Comparison of ENCODE assay signal across 15 cellular contexts in the genomic region with DNA sequence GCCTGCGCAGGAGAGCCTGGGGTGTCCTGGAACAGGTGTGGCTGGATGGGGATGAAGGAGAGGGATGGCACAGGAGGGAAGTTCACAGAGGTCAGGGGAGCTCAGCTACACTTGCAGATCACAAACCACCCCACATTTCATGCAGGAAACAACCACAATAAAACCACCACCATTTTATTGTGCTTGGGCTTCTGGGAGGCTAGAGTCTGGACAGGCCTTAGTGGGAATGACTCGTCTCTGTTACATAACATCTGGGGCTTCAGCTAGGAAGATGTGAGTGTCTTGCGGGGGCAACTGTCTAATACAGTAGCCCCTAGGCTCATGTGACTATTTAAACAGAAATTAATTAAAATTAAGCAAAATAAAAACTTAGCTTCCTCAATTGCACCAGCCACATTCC.
"Had no signal": no experiment of that assay in that cellular context is flagged by ENCODE, and none has a peak within 500 bp of the region (broad histone marks: within the 10 kb centered on the region; RNA-seq: fewer than 3 reads in every experiment).

No MANE protein-coding gene starts in this region.

- H3K36me3 ChIP-seq: tibial artery had no signal

- H3K9me3 ChIP-seq: neutrophil, tibial artery had no signal

- DNase-seq: activated CD4-positive, alpha-beta T cell treated with anti-CD3 and anti-CD28 coated beads for 48 hours; activated CD8-positive, alpha-beta memory T cell treated with anti-CD3 and anti-CD28 coated beads, Interleukin-2, amount 50 U/mL, for 48 hours; activated CD8-positive, alpha-beta T cell treated with anti-CD3 and anti-CD28 coated beads, Interleukin-2, amount 10 ng/mL, durations not matched to agents 7 days and 5 days; activated naive CD4-positive, alpha-beta T cell treated with Interleukin-2 at 50 U/mL for 16 hours; activated naive CD8-positive, alpha-beta T cell treated with anti-CD3 and anti-CD28 coated beads, Interleukin-2, amount 50 U/mL, for 24 hours; central memory CD4-positive, alpha-beta T cell; cortex of kidney; effector memory CD4-positive, alpha-beta T cell; kidney glomerular epithelial cell; right cardiac atrium; T-helper 1 cell; tibial artery had no signal

- ATAC-seq: activated CD8-positive, alpha-beta T cell treated with anti-CD3 and anti-CD28 coated beads, Interleukin-2, amount 10 ng/mL, durations not matched to agents 7 days and 5 days; activated naive CD8-positive, alpha-beta T cell treated with anti-CD3 and anti-CD28 coated beads, Interleukin-2, amount 50 U/mL, for 24 hours; right cardiac atrium; stimulated activated effector memory CD8-positive, alpha-beta T cell treated with anti-CD3 and anti-CD28 coated beads, Interleukin-12 subunit alpha, Interleukin-12 subunit beta, amount 100 ng/mL, for 72 hours; WTC11 had no signal

- H3K4me3 ChIP-seq: tibial artery had no signal

- H3K27ac ChIP-seq: neutrophil had no signal

- H3K27me3 ChIP-seq: neutrophil, tibial artery had no signal
